In the genomic region with DNA sequence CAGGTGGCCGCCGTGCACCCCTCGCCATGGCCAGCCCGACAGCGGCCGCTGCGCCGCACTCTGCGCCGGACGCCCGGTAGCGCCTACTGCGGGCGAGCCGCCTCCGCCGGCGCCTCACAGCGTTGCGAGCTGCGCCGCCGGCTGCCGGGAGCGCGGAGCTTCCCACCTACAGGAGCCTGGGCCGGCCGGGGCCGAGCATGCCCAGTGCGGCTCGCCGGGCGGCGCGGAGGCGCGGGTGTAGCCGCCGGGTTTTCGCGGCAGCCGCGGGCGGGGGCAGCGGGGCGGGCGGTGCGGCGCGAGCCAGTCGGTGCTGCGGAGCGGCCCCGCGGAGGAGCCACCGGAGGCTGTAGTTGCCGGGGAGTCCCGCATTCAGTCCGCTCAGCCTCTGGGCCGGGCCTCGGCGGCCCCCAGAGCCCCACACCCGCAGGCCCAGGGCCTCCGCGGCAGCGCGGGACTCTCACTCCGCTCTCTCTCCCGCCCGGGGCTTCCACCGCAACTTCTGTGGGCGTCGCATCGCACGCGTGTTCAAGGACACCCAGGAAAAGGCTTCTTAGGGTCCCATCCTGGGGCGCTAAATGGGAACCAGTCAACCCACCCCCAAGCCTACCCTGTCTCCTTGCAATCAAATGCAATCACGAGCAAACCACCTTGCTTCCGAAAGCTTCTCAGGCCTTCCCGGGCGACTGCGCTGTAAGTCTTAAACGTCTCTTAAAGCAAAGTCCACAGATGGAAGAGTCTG, we compare ENCODE assay signal across 8 cellular contexts. TPM values are rescaled to one million over a fixed set of nuclear protein-coding genes. Genes with fewer than 3 reads are reported as not detected.
DNase-seq lines count a peak whose midpoint lies in the region; ATAC-seq and TF ChIP-seq lines count a peak whose summit lies in the region.

A gene (minus strand): TSS at position 143 of the 739 bp plus-strand sequence. CDS start 20,518 bp downstream, outside the sequence.

- ATAC-seq in GM21381 (IDR thresholded peaks at IDR 0.05; ENCODE audit: unreplicated experiment) (peak; percentile 83), natural killer cell (peak; percentile 75 to 87 (median 83))
- peak; percentile 90 for ATAC-seq in stimulated activated memory B cell treated with anti-CD40 and anti-IgM and Interleukin-4, amounts not matched to agents 10 μg/mL and 1 μg/mL and 100 μg/mL, for 72 hours

- peak within 1 kb of the TSS; percentile 82 to 86 for H3K27ac Mint-ChIP-seq in natural killer cell
- H3K27ac Mint-ChIP-seq in stimulated activated memory B cell treated with anti-CD40 and anti-IgM and Interleukin-4, amounts not matched to agents 10 μg/mL and 1 μg/mL and 100 μg/mL, for 72 hours = peak within 1 kb of the TSS; percentile 68

- H3K27me3 Mint-ChIP-seq in natural killer cell (ENCODE audit: low read depth in 2 of 2) = peaks cover 7 to 17% of the 10 kb centered on the region in 2 donors
- H3K27me3 Mint-ChIP-seq in stimulated activated memory B cell treated with anti-CD40 and anti-IgM and Interleukin-4, amounts not matched to agents 10 μg/mL and 1 μg/mL and 100 μg/mL, for 72 hours = peaks cover 33% of the 10 kb centered on the region

- DNase-seq in COR-L47 (lab: John Stamatoyannopoulos, UW) (peak; percentile 86), HT-29 (ENCODE audit: low spot score) (peak; percentile 65), RKO (ENCODE audit: low spot score) (peak; percentile 82), fibroblast of pulmonary artery (ENCODE audit: low read depth) (peak; percentile 90), natural killer cell (peak; percentile 83)
- peak; percentile 80 for DNase-seq in activated T-helper 9 cell treated with anti-CD3 and anti-CD28 coated beads, Interleukin-2, amount 50 U/mL, for 16 hours (ENCODE audit: low read depth)

- H3K9me3 Mint-ChIP-seq in natural killer cell = no peaks in the 10 kb centered on the region
- no peaks in the 10 kb centered on the region for H3K9me3 Mint-ChIP-seq in stimulated activated memory B cell treated with anti-CD40 and anti-IgM and Interleukin-4, amounts not matched to agents 10 μg/mL and 1 μg/mL and 100 μg/mL, for 72 hours

- intact Hi-C loops in natural killer cell (cut with micrococcal nuclease) = loop anchor here (5.0 to 10.0 kb wide), 3 partner anchors 414 to 1712 kb away; a partner anchor contains a TSS

- H3K4me1 Mint-ChIP-seq in natural killer cell = peaks cover 14 to 16% of the 10 kb centered on the region in 2 donors
- H3K4me1 Mint-ChIP-seq in stimulated activated memory B cell treated with anti-CD40 and anti-IgM and Interleukin-4, amounts not matched to agents 10 μg/mL and 1 μg/mL and 100 μg/mL, for 72 hours = peaks cover 10% of the 10 kb centered on the region

- TF ChIP-seq CTCF in fibroblast of pulmonary artery (IDR thresholded peaks at IDR 0.05; ENCODE audit: low read length, missing control alignments) = no peak
- TF ChIP-seq CTCF in natural killer cell (IDR thresholded peaks at IDR 0.05) = no peak

- H3K4me3 ChIP-seq in fibroblast of pulmonary artery (replicated peaks; ENCODE audit: low read depth, low read length) = peak within 1 kb of the TSS; percentile 86

- no peaks in the 10 kb centered on the region for H3K36me3 Mint-ChIP-seq in natural killer cell
- no peaks in the 10 kb centered on the region for H3K36me3 Mint-ChIP-seq in stimulated activated memory B cell treated with anti-CD40 and anti-IgM and Interleukin-4, amounts not matched to agents 10 μg/mL and 1 μg/mL and 100 μg/mL, for 72 hours

- H3K4me3 Mint-ChIP-seq in natural killer cell = peak within 1 kb of the TSS; percentile 94
- peak within 1 kb of the TSS; percentile 85 for H3K4me3 Mint-ChIP-seq in stimulated activated memory B cell treated with anti-CD40 and anti-IgM and Interleukin-4, amounts not matched to agents 10 μg/mL and 1 μg/mL and 100 μg/mL, for 72 hours

RNA-seq across cellular contexts. Expression of the gene that starts here (rescaled TPM):
- 0.03 and 0.18 TPM in 2 replicates for total RNA-seq in HT-29 (2014; rRNA removed; shearing (Covaris generic))
- total RNA-seq in natural killer cell = 1 to 10 TPM; 2.8 to 5.6 (median 5.4) TPM

Comparison
In these comparisons a context has a peak if more than half of its experiments do, and no peak if none do; other contexts are left out.
1. Peak in every context shown above with its lines: DNase-seq, ATAC-seq and H3K4me3 ChIP-seq.
2. Peak in DNase-seq in HT-29; RNA of the gene not detected or under 1 TPM.